14 cellular contexts compared by ENCODE assay signal in the genomic region with DNA sequence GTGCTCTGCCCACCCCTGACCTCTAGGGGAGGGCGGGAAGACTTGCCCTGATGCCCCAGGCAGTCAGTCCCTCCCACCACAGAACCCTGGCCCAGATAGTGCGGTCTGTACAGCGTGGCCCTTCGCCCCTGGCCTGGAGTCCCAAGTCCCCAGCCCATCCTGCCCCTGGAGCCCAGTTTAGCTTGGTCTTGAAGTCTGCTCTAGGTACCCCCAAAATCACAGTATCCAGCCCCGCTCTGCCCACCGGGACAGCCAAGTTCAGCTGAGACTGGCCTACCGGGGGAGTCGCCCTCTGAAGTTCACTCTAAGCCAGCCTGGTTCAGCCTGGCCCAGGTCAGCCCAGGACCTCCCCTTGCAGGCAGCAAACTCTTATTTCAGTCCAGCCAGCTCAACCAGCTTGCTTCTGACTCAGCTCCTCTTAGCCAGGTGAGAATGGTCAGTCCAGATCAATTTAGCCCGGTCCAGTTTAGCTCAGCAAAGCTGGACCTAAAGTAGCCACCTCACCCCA.
"Had no signal": no experiment of that assay in that cellular context is flagged by ENCODE, and none has a peak within 500 bp of the region (broad histone marks: within the 10 kb centered on the region; RNA-seq: fewer than 3 reads in every experiment).

No MANE protein-coding gene starts in this region.

- H3K9me3 Mint-ChIP-seq: activated naive CD4-positive, alpha-beta T cell treated with anti-CD3 and anti-CD28 coated beads, Interleukin-2, amount 50 U/mL, for 72 hours; activated T-helper 1 cell treated with anti-CD3 and anti-CD28 coated beads, Interleukin-12 subunit alpha, Interleukin-12 subunit beta, Interleukin-2, Interleukin-4 antibody, amounts not matched to agents 30 ng/mL and 10 ng/mL and 1 ng/mL, durations not matched to agents 14 hours and 24 hours and 36 hours; central memory CD8-positive, alpha-beta T cell; dendritic cell treated with granulocyte-macrophage colony-stimulating factor and Interleukin-4, amounts not matched to agents 40 ng/mL and 50 ng/mL, for 4 days; effector memory CD8-positive, alpha-beta T cell had no signal

- H3K27me3 Mint-ChIP-seq: brain; central memory CD8-positive, alpha-beta T cell; dendritic cell treated with granulocyte-macrophage colony-stimulating factor and Interleukin-4, amounts not matched to agents 40 ng/mL and 50 ng/mL, for 4 days had no signal

- H3K27ac Mint-ChIP-seq: activated T-helper 1 cell treated with anti-CD3 and anti-CD28 coated beads, Interleukin-12 subunit alpha, Interleukin-12 subunit beta, Interleukin-2, Interleukin-4 antibody, amounts not matched to agents 30 ng/mL and 10 ng/mL and 1 ng/mL, durations not matched to agents 14 hours and 24 hours and 36 hours; brain had no signal

- H3K4me1 Mint-ChIP-seq: brain; central memory CD8-positive, alpha-beta T cell had no signal

- ATAC-seq: activated naive CD4-positive, alpha-beta T cell treated with anti-CD3 and anti-CD28 coated beads, Interleukin-2, amount 50 U/mL, for 72 hours; effector memory CD8-positive, alpha-beta T cell; pancreas had no signal

- H3K27ac ChIP-seq: pancreas, tibial nerve, VCaP had no signal

- H3K9me3 ChIP-seq: pancreas had no signal

- FAIRE-seq: pancreas had no signal

- H3K27me3 ChIP-seq: pancreas, tibial nerve had no signal

- DNase-seq: activated CD4-positive, alpha-beta T cell treated with anti-CD3 and anti-CD28 coated beads for 4 hours; amniotic stem cell; effector memory CD8-positive, alpha-beta T cell; hippocampal formation; stimulated activated CD4-positive, alpha-beta T cell treated with anti-CD3 and anti-CD28 coated beads, Interleukin-4, amount 100 ng/mL, for 4 hours; T-helper 9 cell had no signal

- H3K36me3 ChIP-seq: pancreas, tibial nerve had no signal

- H3K4me3 Mint-ChIP-seq: activated T-helper 1 cell treated with anti-CD3 and anti-CD28 coated beads, Interleukin-12 subunit alpha, Interleukin-12 subunit beta, Interleukin-2, Interleukin-4 antibody, amounts not matched to agents 30 ng/mL and 10 ng/mL and 1 ng/mL, durations not matched to agents 14 hours and 24 hours and 36 hours; brain; central memory CD8-positive, alpha-beta T cell; dendritic cell treated with granulocyte-macrophage colony-stimulating factor and Interleukin-4, amounts not matched to agents 40 ng/mL and 50 ng/mL, for 4 days; effector memory CD8-positive, alpha-beta T cell had no signal

- H3K4me1 ChIP-seq: pancreas, tibial nerve had no signal

- H3K4me3 ChIP-seq: pancreas, tibial nerve had no signal
